8 cellular contexts compared by ENCODE assay signal in genomic region chr3:67109651-67110204, GRCh38.
A peak's percentile ranks its signal among the peaks of the same experiment; 100 is the strongest.
DNase-seq lines count a peak whose midpoint lies in the region; ATAC-seq lines count a peak whose summit lies in the region.

No MANE protein-coding gene starts in this region.

- no peak for ATAC-seq in GM21825 (IDR thresholded peaks at IDR 0.05; ENCODE audit: unreplicated experiment)
- no peak for ATAC-seq in left ventricle myocardium superior

- intact Hi-C loops in left ventricle myocardium superior (cut with micrococcal nuclease), result loop anchor here (10.0 kb wide), 1 partner anchor 1765 kb away; no protein-coding TSS in a partner anchor

- DNase-seq in NCI-H2196 (lab: John Stamatoyannopoulos, UW; ENCODE audit: unreplicated experiment) (peak; percentile 1), NCI-H2196 treated with DMSO at 0.1 percent for 48 hours (lab: John Stamatoyannopoulos, UW; ENCODE audit: unreplicated experiment) (no peak), NCI-H1105 treated with DMSO at 0.1 percent for 48 hours (lab: John Stamatoyannopoulos, UW) (peak; percentile 46), cerebellar cortex (ENCODE audit: low spot score) (peak; percentile 31), middle frontal gyrus (ENCODE audit: extremely low spot score, low spot score) (peak; percentile 73), NOMO-1 treated with dmso at 0.1 percent for 144 hours (lab: John Stamatoyannopoulos, UW; ENCODE audit: unreplicated experiment) (no peak), left ventricle myocardium superior (no peak)

Comparison
In these comparisons a context has a peak if more than half of its experiments do, and no peak if none do; other contexts are left out.
1. DNase-seq: peak in NCI-H2196 (single experiment), NCI-H1105 treated with DMSO at 0.1 percent for 48 hours (single experiment), cerebellar cortex (single experiment) and middle frontal gyrus (single experiment); none in NCI-H2196 treated with DMSO at 0.1 percent for 48 hours (single experiment), NOMO-1 treated with dmso at 0.1 percent for 144 hours (single experiment) and left ventricle myocardium superior (single experiment).